ENCODE assay signal across 23 cellular contexts in genomic region chr15:57481038-57481705, GRCh38.
"Had no signal": no experiment of that assay in that cellular context is flagged by ENCODE, and none has a peak within 500 bp of the region (broad histone marks: within the 10 kb centered on the region; RNA-seq: fewer than 3 reads in every experiment).

No MANE protein-coding gene starts in this region.

- H3K9me3 ChIP-seq: SJSA1 had no signal

- H3K4me1 Mint-ChIP-seq: IgD-negative memory B cell had no signal

- H3K36me3 ChIP-seq: SJSA1 had no signal

- H3K4me3 ChIP-seq: K562, SJSA1, SK-N-MC had no signal

- DNase-seq: Kasumi-1, MM.1S, NCI-H1092 treated with DMSO at 0.1 percent for 48 hours, NCI-H1436, NCI-H187, NCI-H2029, NCI-H2081 treated with DMSO at 0.1 percent for 48 hours, NCI-H2171, NCI-H226, NCI-H446, NCI-H510A, NCI-H524 treated with DMSO at 0.1 percent for 48 hours, NCI-H69, NCI-H774, Right ventricle myocardium superior, RPMI8226, SIG-M5 had no signal

- ATAC-seq: K562 had no signal

- H3K4me3 Mint-ChIP-seq: IgD-negative memory B cell had no signal

- H3K27ac Mint-ChIP-seq: IgD-negative memory B cell had no signal

- H3K27ac ChIP-seq: HL-60, KMS-11, SJSA1, SK-N-MC had no signal

- H3K36me3 Mint-ChIP-seq: IgD-negative memory B cell had no signal

- H3K4me2 ChIP-seq: KMS-11 had no signal

- H3K9ac ChIP-seq: KMS-11 had no signal

- H3K27me3 ChIP-seq: SJSA1 had no signal
